ENCODE assay signal across 1 cellular context in the genomic region with DNA sequence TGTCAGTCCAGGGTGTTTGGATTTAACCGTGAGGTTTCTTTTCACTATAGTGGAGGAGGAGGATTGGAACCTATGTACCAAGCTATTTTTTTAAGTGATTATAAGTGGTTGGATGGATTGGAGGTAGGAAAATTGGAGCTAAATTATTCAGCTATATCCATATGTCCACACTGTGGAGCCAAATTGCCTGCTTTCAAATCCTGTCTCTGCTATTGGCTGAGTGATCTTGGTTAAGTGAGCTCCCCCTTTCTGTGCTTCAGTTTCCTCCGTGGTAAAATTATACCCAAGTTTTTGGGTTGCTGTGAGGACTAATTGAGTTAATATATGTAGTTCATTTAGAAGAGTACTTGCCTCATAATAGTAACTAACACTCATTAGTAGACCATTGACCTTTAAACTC.
TF ChIP-seq lines count a peak whose summit lies in the region.

No MANE protein-coding gene starts in this region.

TF ChIP-seq in K562, 482 proteins besides CTCF, POLR2A, EP300 and RAD21:
- TF ChIP-seq, protein P1, sequence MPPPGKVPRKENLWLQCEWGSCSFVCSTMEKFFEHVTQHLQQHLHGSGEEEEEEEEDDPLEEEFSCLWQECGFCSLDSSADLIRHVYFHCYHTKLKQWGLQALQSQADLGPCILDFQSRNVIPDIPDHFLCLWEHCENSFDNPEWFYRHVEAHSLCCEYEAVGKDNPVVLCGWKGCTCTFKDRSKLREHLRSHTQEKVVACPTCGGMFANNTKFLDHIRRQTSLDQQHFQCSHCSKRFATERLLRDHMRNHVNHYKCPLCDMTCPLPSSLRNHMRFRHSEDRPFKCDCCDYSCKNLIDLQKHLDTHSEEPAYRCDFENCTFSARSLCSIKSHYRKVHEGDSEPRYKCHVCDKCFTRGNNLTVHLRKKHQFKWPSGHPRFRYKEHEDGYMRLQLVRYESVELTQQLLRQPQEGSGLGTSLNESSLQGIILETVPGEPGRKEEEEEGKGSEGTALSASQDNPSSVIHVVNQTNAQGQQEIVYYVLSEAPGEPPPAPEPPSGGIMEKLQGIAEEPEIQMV (tag; conservative IDR thresholded peaks at IDR 0.05; ENCODE audit: low read depth): no peak
- no peak for TF ChIP-seq DIDO1 (tag; IDR thresholded peaks at IDR 0.05; ENCODE audit: low read depth)
- no peak for TF ChIP-seq ZC3H11A (IDR thresholded peaks at IDR 0.05; ENCODE audit: low read depth, low read length)
- 0 out of 2 replicates have a peak, but pooled peaks have one; percentile 12 for TF ChIP-seq SMC3 (conservative IDR thresholded peaks at IDR 0.05; ENCODE audit: insufficient read depth, low read depth, low read length)
- no peak for TF ChIP-seq HDAC6 (IDR thresholded peaks at IDR 0.05; ENCODE audit: low read depth, low read length)
- TF ChIP-seq, protein P2, sequence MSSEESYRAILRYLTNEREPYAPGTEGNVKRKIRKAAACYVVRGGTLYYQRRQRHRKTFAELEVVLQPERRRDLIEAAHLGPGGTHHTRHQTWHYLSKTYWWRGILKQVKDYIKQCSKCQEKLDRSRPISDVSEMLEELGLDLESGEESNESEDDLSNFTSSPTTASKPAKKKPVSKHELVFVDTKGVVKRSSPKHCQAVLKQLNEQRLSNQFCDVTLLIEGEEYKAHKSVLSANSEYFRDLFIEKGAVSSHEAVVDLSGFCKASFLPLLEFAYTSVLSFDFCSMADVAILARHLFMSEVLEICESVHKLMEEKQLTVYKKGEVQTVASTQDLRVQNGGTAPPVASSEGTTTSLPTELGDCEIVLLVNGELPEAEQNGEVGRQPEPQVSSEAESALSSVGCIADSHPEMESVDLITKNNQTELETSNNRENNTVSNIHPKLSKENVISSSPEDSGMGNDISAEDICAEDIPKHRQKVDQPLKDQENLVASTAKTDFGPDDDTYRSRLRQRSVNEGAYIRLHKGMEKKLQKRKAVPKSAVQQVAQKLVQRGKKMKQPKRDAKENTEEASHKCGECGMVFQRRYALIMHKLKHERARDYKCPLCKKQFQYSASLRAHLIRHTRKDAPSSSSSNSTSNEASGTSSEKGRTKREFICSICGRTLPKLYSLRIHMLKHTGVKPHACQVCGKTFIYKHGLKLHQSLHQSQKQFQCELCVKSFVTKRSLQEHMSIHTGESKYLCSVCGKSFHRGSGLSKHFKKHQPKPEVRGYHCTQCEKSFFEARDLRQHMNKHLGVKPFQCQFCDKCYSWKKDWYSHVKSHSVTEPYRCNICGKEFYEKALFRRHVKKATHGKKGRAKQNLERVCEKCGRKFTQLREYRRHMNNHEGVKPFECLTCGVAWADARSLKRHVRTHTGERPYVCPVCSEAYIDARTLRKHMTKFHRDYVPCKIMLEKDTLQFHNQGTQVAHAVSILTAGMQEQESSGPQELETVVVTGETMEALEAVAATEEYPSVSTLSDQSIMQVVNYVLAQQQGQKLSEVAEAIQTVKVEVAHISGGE (CRISPR knock-in tag; IDR thresholded peaks at IDR 0.05): peak in 1 of 3 experiments; percentile 30; a peak in 1 of 6 replicates
- TF ChIP-seq, protein P3, sequence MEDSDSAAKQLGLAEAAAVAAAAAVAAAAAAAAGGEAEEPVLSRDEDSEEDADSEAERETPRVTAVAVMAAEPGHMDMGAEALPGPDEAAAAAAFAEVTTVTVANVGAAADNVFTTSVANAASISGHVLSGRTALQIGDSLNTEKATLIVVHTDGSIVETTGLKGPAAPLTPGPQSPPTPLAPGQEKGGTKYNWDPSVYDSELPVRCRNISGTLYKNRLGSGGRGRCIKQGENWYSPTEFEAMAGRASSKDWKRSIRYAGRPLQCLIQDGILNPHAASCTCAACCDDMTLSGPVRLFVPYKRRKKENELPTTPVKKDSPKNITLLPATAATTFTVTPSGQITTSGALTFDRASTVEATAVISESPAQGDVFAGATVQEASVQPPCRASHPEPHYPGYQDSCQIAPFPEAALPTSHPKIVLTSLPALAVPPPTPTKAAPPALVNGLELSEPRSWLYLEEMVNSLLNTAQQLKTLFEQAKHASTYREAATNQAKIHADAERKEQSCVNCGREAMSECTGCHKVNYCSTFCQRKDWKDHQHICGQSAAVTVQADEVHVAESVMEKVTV (CRISPR knock-in tag; IDR thresholded peaks at IDR 0.05): peak; percentile 25; the same call in 1 of the 2 replicates
- TF ChIP-seq, protein P4, sequence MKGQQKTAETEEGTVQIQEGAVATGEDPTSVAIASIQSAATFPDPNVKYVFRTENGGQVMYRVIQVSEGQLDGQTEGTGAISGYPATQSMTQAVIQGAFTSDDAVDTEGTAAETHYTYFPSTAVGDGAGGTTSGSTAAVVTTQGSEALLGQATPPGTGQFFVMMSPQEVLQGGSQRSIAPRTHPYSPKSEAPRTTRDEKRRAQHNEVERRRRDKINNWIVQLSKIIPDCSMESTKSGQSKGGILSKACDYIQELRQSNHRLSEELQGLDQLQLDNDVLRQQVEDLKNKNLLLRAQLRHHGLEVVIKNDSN (CRISPR knock-in tag; IDR thresholded peaks at IDR 0.05): no peak
